16 cellular contexts compared by ENCODE assay signal in genomic region chr1:232905324-232906034, GRCh38. TPM values are rescaled to one million over a fixed set of nuclear protein-coding genes. Genes with fewer than 3 reads are reported as not detected.
DNase-seq lines count a peak whose midpoint lies in the region; ATAC-seq and TF ChIP-seq lines count a peak whose summit lies in the region.
"Had no signal": no experiment of that assay in that cellular context is flagged by ENCODE, and none has a peak within 500 bp of the region (broad histone marks: within the 10 kb centered on the region; RNA-seq: fewer than 3 reads in every experiment).

No MANE protein-coding gene starts in this region.

- TF ChIP-seq CTCF in PC-3 (conservative IDR thresholded peaks at IDR 0.05; ENCODE audit: low read depth, low read length) (no peak), epithelial cell of esophagus (IDR thresholded peaks at IDR 0.05; ENCODE audit: insufficient read depth, low read depth, low read length, missing control alignments) (no peak), WERI-Rb-1 (IDR thresholded peaks at IDR 0.05; ENCODE audit: low read depth, low read length) (no peak)

- H3K27me3 Mint-ChIP-seq in activated naive CD8-positive, alpha-beta T cell treated with anti-CD3 and anti-CD28 coated beads, Interleukin-2, amount 10 ng/mL, durations not matched to agents 7 days and 5 days: peaks cover 9% of the 10 kb centered on the region
- H3K27me3 Mint-ChIP-seq in activated naive CD8-positive, alpha-beta T cell treated with anti-CD3 and anti-CD28 coated beads, Interleukin-2, amount 50 U/mL, for 24 hours: no peaks in the 10 kb centered on the region

- no peaks in the 10 kb centered on the region for H3K27me3 ChIP-seq in PC-3 (ENCODE audit: low read length)
- H3K27me3 ChIP-seq in WERI-Rb-1 (ENCODE audit: insufficient read depth, low read depth, severe bottlenecking): no peaks in the 10 kb centered on the region
- H3K27me3 ChIP-seq: dorsolateral prefrontal cortex, ovary, suprapubic skin had no signal

- POLR2A ChIA-PET in activated naive CD8-positive, alpha-beta T cell treated with anti-CD3 and anti-CD28 coated beads, Interleukin-2, amount 10 ng/mL, durations not matched to agents 7 days and 5 days (lab: Charles Lee): no interaction called here
- POLR2A ChIA-PET in PC-3 (lab: Charles Lee; ENCODE audit: unreplicated experiment): no interaction called here

- H3K9ac ChIP-seq in PC-3 (ENCODE audit: low read length): no peak overlapping the region

- H3K4me2 ChIP-seq in PC-3 (ENCODE audit: low read length): no peak overlapping the region

- ATAC-seq in activated naive CD8-positive, alpha-beta T cell treated with anti-CD3 and anti-CD28 coated beads, Interleukin-2, amount 10 ng/mL, durations not matched to agents 7 days and 5 days (ENCODE audit: low read depth): peak; percentile 30
- no peak for ATAC-seq in activated naive CD8-positive, alpha-beta T cell treated with anti-CD3 and anti-CD28 coated beads, Interleukin-2, amount 50 U/mL, for 24 hours
- no peak for ATAC-seq in PC-3

- CTCF ChIA-PET in PC-3 (lab: Charles Lee): no interaction called here

- DNase-seq in activated naive CD8-positive, alpha-beta T cell treated with anti-CD3 and anti-CD28 coated beads, Interleukin-2, amount 10 ng/mL, durations not matched to agents 7 days and 5 days: no peak
- no peak for DNase-seq in activated naive CD8-positive, alpha-beta T cell treated with anti-CD3 and anti-CD28 coated beads, Interleukin-2, amount 50 U/mL, for 24 hours
- DNase-seq in PC-3: peak; percentile 24
- DNase-seq in epithelial cell of esophagus (ENCODE audit: low read depth): peak; percentile 43
- DNase-seq in stromal cell of bone marrow (ENCODE audit: low read depth): peak; percentile 39
- no peak for DNase-seq in WERI-Rb-1
- no peak for DNase-seq in posterior cingulate gyrus
- DNase-seq in superior temporal gyrus (ENCODE audit: extremely low spot score): no peak
- DNase-seq: activated CD4-positive, CD25-positive, alpha-beta regulatory T cell treated with anti-CD3 and anti-CD28 coated beads, Interleukin-2, amount 50 U/mL, for 72 hours; DMS79; dorsolateral prefrontal cortex; NCI-H1092 treated with DMSO at 0.1 percent for 48 hours; NCI-H2227 treated with DMSO at 0.1 percent for 48 hours; ovary had no signal

- H3K27ac ChIP-seq in PC-3 (ENCODE audit: low read length): no peak overlapping the region
- H3K27ac ChIP-seq in WERI-Rb-1: no peak overlapping the region
- H3K27ac ChIP-seq: dorsolateral prefrontal cortex, ovary, suprapubic skin had no signal

- BruUV-seq in PC-3 (replicated peaks; lab: Mats Ljungman, UMichigan): no TSS peak

- intact Hi-C loops in PC-3 (cut with micrococcal nuclease): no loop called here
- intact Hi-C loops in posterior cingulate gyrus (cut with DNase I): no loop called here

- H3K9me3 Mint-ChIP-seq in activated naive CD8-positive, alpha-beta T cell treated with anti-CD3 and anti-CD28 coated beads, Interleukin-2, amount 10 ng/mL, durations not matched to agents 7 days and 5 days: no peaks in the 10 kb centered on the region
- no peaks in the 10 kb centered on the region for H3K9me3 Mint-ChIP-seq in activated naive CD8-positive, alpha-beta T cell treated with anti-CD3 and anti-CD28 coated beads, Interleukin-2, amount 50 U/mL, for 24 hours

- H3K4me3 Mint-ChIP-seq in activated naive CD8-positive, alpha-beta T cell treated with anti-CD3 and anti-CD28 coated beads, Interleukin-2, amount 10 ng/mL, durations not matched to agents 7 days and 5 days: peak overlapping the region; percentile 9
- no peak overlapping the region for H3K4me3 Mint-ChIP-seq in activated naive CD8-positive, alpha-beta T cell treated with anti-CD3 and anti-CD28 coated beads, Interleukin-2, amount 50 U/mL, for 24 hours

- H3K4me1 Mint-ChIP-seq in activated naive CD8-positive, alpha-beta T cell treated with anti-CD3 and anti-CD28 coated beads, Interleukin-2, amount 10 ng/mL, durations not matched to agents 7 days and 5 days: peaks cover 36% of the 10 kb centered on the region
- peaks cover 32% of the 10 kb centered on the region for H3K4me1 Mint-ChIP-seq in activated naive CD8-positive, alpha-beta T cell treated with anti-CD3 and anti-CD28 coated beads, Interleukin-2, amount 50 U/mL, for 24 hours

- H3K27ac Mint-ChIP-seq in activated naive CD8-positive, alpha-beta T cell treated with anti-CD3 and anti-CD28 coated beads, Interleukin-2, amount 10 ng/mL, durations not matched to agents 7 days and 5 days: no peak overlapping the region
- H3K27ac Mint-ChIP-seq in activated naive CD8-positive, alpha-beta T cell treated with anti-CD3 and anti-CD28 coated beads, Interleukin-2, amount 50 U/mL, for 24 hours: no peak overlapping the region

- H3K79me2 ChIP-seq in PC-3 (ENCODE audit: low read length): no peaks in the 10 kb centered on the region

- H4K20me1 ChIP-seq in PC-3 (ENCODE audit: low read length): no peaks in the 10 kb centered on the region

- H3K4me1 ChIP-seq in PC-3 (ENCODE audit: insufficient read depth, low read length): peaks cover 11% of the 10 kb centered on the region
- H3K4me1 ChIP-seq: suprapubic skin had no signal

- H3K9me3 ChIP-seq in PC-3 (ENCODE audit: low read length) (no peaks in the 10 kb centered on the region), WERI-Rb-1 (ENCODE audit: severe bottlenecking) (no peaks in the 10 kb centered on the region)
- H3K9me3 ChIP-seq: ovary, suprapubic skin had no signal

- no peaks in the 10 kb centered on the region for H3F3A ChIP-seq in PC-3 (ENCODE audit: low read length, unreplicated experiment)

- peaks cover 2% of the 10 kb centered on the region for H3K36me3 Mint-ChIP-seq in activated naive CD8-positive, alpha-beta T cell treated with anti-CD3 and anti-CD28 coated beads, Interleukin-2, amount 10 ng/mL, durations not matched to agents 7 days and 5 days
- no peaks in the 10 kb centered on the region for H3K36me3 Mint-ChIP-seq in activated naive CD8-positive, alpha-beta T cell treated with anti-CD3 and anti-CD28 coated beads, Interleukin-2, amount 50 U/mL, for 24 hours (ENCODE audit: low read depth)

- H3K9me2 ChIP-seq in PC-3 (replicated peaks; ENCODE audit: low read length): no peaks in the 10 kb centered on the region

- no peaks in the 10 kb centered on the region for H3K36me3 ChIP-seq in PC-3 (ENCODE audit: low read depth, low read length)
- no peaks in the 10 kb centered on the region for H3K36me3 ChIP-seq in WERI-Rb-1
- H3K36me3 ChIP-seq: ovary, suprapubic skin had no signal

- no peak overlapping the region for H2AFZ ChIP-seq in PC-3 (ENCODE audit: low read length)

- H3K4me3 ChIP-seq in PC-3 (ENCODE audit: low read length) (no peak overlapping the region), epithelial cell of esophagus (ENCODE audit: low read length) (no peak overlapping the region), WERI-Rb-1 (ENCODE audit: low read depth, low read length) (no peak overlapping the region)
- H3K4me3 ChIP-seq: dorsolateral prefrontal cortex, GM12878, ovary, suprapubic skin had no signal

RNA-seq across cellular contexts. Expression of gene NTPCR, which starts 44.9 kb away (rescaled TPM):
- total RNA-seq in activated naive CD8-positive, alpha-beta T cell treated with anti-CD3 and anti-CD28 coated beads, Interleukin-2, amount 10 ng/mL, durations not matched to agents 7 days and 5 days: 10 to 100 TPM; 26.2 to 27.1 TPM
- total RNA-seq in PC-3 (2014; rRNA removed): 17.5 and 43.1 TPM in 2 replicates

Comparison
In these comparisons a context has a peak if more than half of its experiments do, and no peak if none do; other contexts are left out.
1. DNase-seq: peak in PC-3 (single experiment), epithelial cell of esophagus (single experiment) and stromal cell of bone marrow (single experiment); none in activated naive CD8-positive, alpha-beta T cell treated with anti-CD3 and anti-CD28 coated beads, Interleukin-2, amount 10 ng/mL, durations not matched to agents 7 days and 5 days (single experiment), activated naive CD8-positive, alpha-beta T cell treated with anti-CD3 and anti-CD28 coated beads, Interleukin-2, amount 50 U/mL, for 24 hours (single experiment), WERI-Rb-1 (single experiment), posterior cingulate gyrus (0 of 10) and superior temporal gyrus (single experiment).